25 cellular contexts compared by ENCODE assay signal in genomic region chr1:77341195-77341594, GRCh38. TPM values are rescaled to one million over a fixed set of nuclear protein-coding genes. Genes with fewer than 3 reads are reported as not detected.
"Had no signal": no experiment of that assay in that cellular context is flagged by ENCODE, and none has a peak within 500 bp of the region (broad histone marks: within the 10 kb centered on the region; RNA-seq: fewer than 3 reads in every experiment).

No MANE protein-coding gene starts in this region.

- ATAC-seq: activated CD4-positive, alpha-beta T cell treated with anti-CD3 and anti-CD28 coated beads for 36 hours; activated CD8-positive, alpha-beta memory T cell treated with anti-CD3 and anti-CD28 coated beads, Interleukin-2, amount 10 ng/mL, durations not matched to agents 7 days and 5 days; activated CD8-positive, alpha-beta T cell treated with anti-CD3 and anti-CD28 coated beads, Interleukin-2, amount 10 ng/mL, durations not matched to agents 7 days and 5 days; esophagus mucosa had no signal

- H3K4me3 ChIP-seq: ascending aorta, coronary artery, dorsolateral prefrontal cortex had no signal

- H3K4me1 ChIP-seq: ascending aorta had no signal

- H3K27me3 ChIP-seq: ascending aorta, brain microvascular endothelial cell, dorsolateral prefrontal cortex had no signal

- DNase-seq: activated CD4-positive, alpha-beta memory T cell treated with anti-CD3 and anti-CD28 coated beads for 36 hours; activated CD4-positive, alpha-beta T cell treated with anti-CD3 and anti-CD28 coated beads for 36 hours; activated CD4-positive, alpha-beta T cell treated with anti-CD3 and anti-CD28 coated beads, Interleukin-2, amount 10 ng/mL, durations not matched to agents 24 days and 14 days; activated CD4-positive, CD25-positive, alpha-beta regulatory T cell; activated CD4-positive, CD25-positive, alpha-beta regulatory T cell treated with anti-CD3 and anti-CD28 coated beads, Interleukin-2, amount 50 U/mL, for 72 hours; activated CD8-positive, alpha-beta memory T cell treated with anti-CD3 and anti-CD28 coated beads, Interleukin-2, amount 10 ng/mL, durations not matched to agents 7 days and 5 days; activated CD8-positive, alpha-beta memory T cell treated with anti-CD3 and anti-CD28 coated beads, Interleukin-2, amount 50 U/mL, for 4 hours; activated CD8-positive, alpha-beta T cell treated with anti-CD3 and anti-CD28 coated beads, Interleukin-2, amount 10 ng/mL, durations not matched to agents 7 days and 5 days; activated effector memory CD4-positive, alpha-beta T cell treated with anti-CD3 and anti-CD28 coated beads, Interleukin-2, amount 50 U/mL, for 16 hours; activated naive CD4-positive, alpha-beta T cell treated with anti-CD3 and anti-CD28 coated beads for 36 hours; activated naive CD8-positive, alpha-beta T cell treated with anti-CD3 and anti-CD28 coated beads, Interleukin-2, amount 10 ng/mL, durations not matched to agents 7 days and 5 days; activated T-cell treated with anti-CD3 and anti-CD28 coated beads, Interleukin-2, amount 50 U/mL, for 1 hour; activated T-cell treated with anti-CD3 and anti-CD28 coated beads, Interleukin-2, amount 50 U/mL, for 48 hours; brain microvascular endothelial cell; dorsolateral prefrontal cortex; effector memory CD4-positive, alpha-beta T cell; endodermal cell; foreskin fibroblast; T-helper 2 cell had no signal

- H3K36me3 ChIP-seq: ascending aorta, brain microvascular endothelial cell had no signal

- H3K27ac ChIP-seq: ascending aorta, brain microvascular endothelial cell, coronary artery had no signal

- H3K9me3 ChIP-seq: ascending aorta had no signal

RNA-seq across cellular contexts. Expression of gene AK5, which starts 59.4 kb away (rescaled TPM):
- total RNA-seq: activated CD8-positive, alpha-beta memory T cell treated with anti-CD3 and anti-CD28 coated beads, Interleukin-2, amount 10 ng/mL, durations not matched to agents 7 days and 5 days; activated T-helper 1 cell treated with anti-CD3 and anti-CD28 coated beads, Interleukin-12 subunit alpha, Interleukin-12 subunit beta, Interleukin-2, Interleukin-4 antibody, amounts not matched to agents 30 ng/mL and 10 ng/mL and 1 ng/mL, durations not matched to agents 14 hours and 24 hours and 36 hours; activated T-helper 2 cell treated with anti-CD3 and anti-CD28 coated beads, Interferon-gamma antibody, Interleukin-2, Interleukin-4, amounts not matched to agents 10 μg/mL and 5 μg/mL and 100 μg/mL, durations not matched to agents 14 hours and 24 hours and 36 hours; ascending aorta; bronchial epithelial cell; esophagus mucosa had no signal
